In genomic region chr12:130649101-130649571, GRCh38 we compare ENCODE assay signal across 2 cellular contexts.
TF ChIP-seq lines count a peak whose summit lies in the region.

No MANE protein-coding gene starts in this region.

TF ChIP-seq in HepG2, 621 proteins besides CTCF, POLR2A, EP300 and RAD21 (continued from another document):
- no peak for TF ChIP-seq NFKB2 (CRISPR knock-in tag; IDR thresholded peaks at IDR 0.05; ENCODE audit: borderline replicate concordance)
- no peak for TF ChIP-seq ZNF225 (CRISPR knock-in tag; IDR thresholded peaks at IDR 0.05)

TF ChIP-seq in H1, 55 proteins besides CTCF, POLR2A, EP300 and RAD21 (continued from another document):
- TF ChIP-seq MAFK (IDR thresholded peaks at IDR 0.05; ENCODE audit: low read depth, low read length) = no peak
- TF ChIP-seq SIX5 (IDR thresholded peaks at IDR 0.05; ENCODE audit: low read depth, low read length) = no peak
- no peak for TF ChIP-seq FOSL1 (IDR thresholded peaks at IDR 0.05; ENCODE audit: insufficient read depth, low read depth, low read length)
- TF ChIP-seq KDM5A (IDR thresholded peaks at IDR 0.05; ENCODE audit: low read length) = no peak
- no peak for TF ChIP-seq RNF2 (IDR thresholded peaks at IDR 0.05; ENCODE audit: borderline replicate concordance, low read depth, low read length, missing control alignments, poor library complexity, severe bottlenecking)
- TF ChIP-seq ZNF274 (IDR thresholded peaks at IDR 0.05; ENCODE audit: borderline replicate concordance, extremely low read depth, low read length) = no peak
- no peak for TF ChIP-seq JUN (IDR thresholded peaks at IDR 0.05; ENCODE audit: low read depth, low read length)
- no peak for TF ChIP-seq RFX5 (IDR thresholded peaks at IDR 0.05; ENCODE audit: borderline replicate concordance, low read depth, low read length)
- TF ChIP-seq SP1 (IDR thresholded peaks at IDR 0.05; ENCODE audit: low read depth, low read length) = no peak
- no peak for TF ChIP-seq JUND (IDR thresholded peaks at IDR 0.05; ENCODE audit: low read length)
- no peak for TF ChIP-seq GABPA (IDR thresholded peaks at IDR 0.05; ENCODE audit: borderline replicate concordance, insufficient read depth, low read length)
- no peak for TF ChIP-seq USF2 (IDR thresholded peaks at IDR 0.05; ENCODE audit: low read length)
- no peak for TF ChIP-seq SAP30 (IDR thresholded peaks at IDR 0.05; ENCODE audit: insufficient read depth, insufficient replicate concordance, low read length)
